Comparison of ENCODE assay signal across 3 cellular contexts in the genomic region with DNA sequence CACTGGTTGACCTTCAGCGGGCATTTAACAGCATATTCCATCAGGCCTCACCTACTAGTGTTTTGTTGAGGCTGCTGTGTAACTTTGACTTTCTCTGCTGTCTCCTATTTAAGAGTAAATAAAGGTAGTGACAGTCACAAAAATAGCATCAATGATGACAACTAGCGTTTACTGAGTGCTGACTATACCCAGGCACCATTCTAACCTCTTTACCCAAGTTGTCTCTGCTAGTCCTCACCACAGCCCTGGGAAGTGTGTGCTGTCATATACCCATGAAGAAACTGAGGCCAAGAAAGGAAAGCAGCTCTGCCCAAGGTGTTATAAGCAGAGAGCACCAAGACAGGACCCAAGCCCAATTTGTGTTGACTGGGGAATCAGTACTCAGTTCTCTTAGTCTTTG.
"Had no signal": no experiment of that assay in that cellular context is flagged by ENCODE, and none has a peak within 500 bp of the region (broad histone marks: within the 10 kb centered on the region; RNA-seq: fewer than 3 reads in every experiment).

No MANE protein-coding gene starts in this region.

- DNase-seq: GDM1, GF-D8 had no signal

- H3K4me3 ChIP-seq: GM12878 had no signal

- ATAC-seq: GM12878 had no signal
